ENCODE assay signal across 21 cellular contexts in the genomic region with DNA sequence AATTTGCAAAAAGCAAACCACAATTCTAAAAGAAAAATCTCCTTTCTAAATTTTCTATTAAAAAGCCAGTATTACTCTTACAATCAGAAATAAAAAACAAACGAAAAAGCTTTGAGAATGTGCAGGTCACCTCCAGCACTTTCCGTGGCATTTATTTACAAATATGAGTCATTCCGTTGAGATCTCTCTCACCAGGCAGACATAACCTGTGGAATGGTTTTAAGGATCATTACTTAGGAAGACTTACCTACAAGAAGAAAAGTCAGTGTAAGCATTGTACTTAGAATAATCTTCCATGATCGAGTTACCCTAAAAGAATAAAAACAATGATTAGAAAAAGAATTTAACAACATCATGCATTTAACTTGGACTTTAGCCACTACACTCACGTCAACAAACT. TPM values are rescaled to one million over a fixed set of nuclear protein-coding genes. Genes with fewer than 3 reads are reported as not detected.
"Had no signal": no experiment of that assay in that cellular context is flagged by ENCODE, and none has a peak within 500 bp of the region (broad histone marks: within the 10 kb centered on the region; RNA-seq: fewer than 3 reads in every experiment).

No MANE protein-coding gene starts in this region.

- H3K4me3 ChIP-seq: colonic mucosa, gastrocnemius medialis, heart left ventricle, lung, spleen, thoracic aorta, upper lobe of left lung had no signal

- DNase-seq: activated B cell treated with CpG ODN at 0.5 μM for 24 hours; activated CD4-positive, alpha-beta T cell treated with anti-CD3 and anti-CD28 coated beads for 48 hours; activated CD8-positive, alpha-beta T cell treated with anti-CD3 and anti-CD28 coated beads, Interleukin-2, amount 10 ng/mL, durations not matched to agents 7 days and 5 days; activated naive CD4-positive, alpha-beta T cell treated with anti-CD3 and anti-CD28 coated beads for 36 hours; activated T-cell treated with anti-CD3 and anti-CD28 coated beads, Interleukin-2, amount 50 U/mL, for 24 hours; anterior cingulate cortex; central memory CD4-positive, alpha-beta T cell; colonic mucosa; gastrocnemius medialis; heart left ventricle; left colon; nephron progenitor cell; nucleus accumbens; spleen; stimulated activated CD4-positive, alpha-beta T cell treated with anti-CD3 and anti-CD28 coated beads, Interleukin-4, amount 100 ng/mL, for 4 hours; upper lobe of left lung had no signal

- H3K36me3 Mint-ChIP-seq: brain; stimulated activated memory B cell treated with anti-CD40 and anti-IgM and Interleukin-4, amounts not matched to agents 10 μg/mL and 1 μg/mL and 100 μg/mL, for 72 hours had no signal

- H3K27ac ChIP-seq: colonic mucosa, gastrocnemius medialis, heart left ventricle, spleen, thoracic aorta, upper lobe of left lung had no signal

- H3K4me1 ChIP-seq: colonic mucosa, gastrocnemius medialis, heart left ventricle, spleen, upper lobe of left lung had no signal

- H3K4me3 Mint-ChIP-seq: activated B cell treated with CpG ODN at 0.5 μM for 24 hours; activated CD8-positive, alpha-beta T cell treated with anti-CD3 and anti-CD28 coated beads, Interleukin-2, amount 10 ng/mL, durations not matched to agents 7 days and 5 days; activated naive CD4-positive, alpha-beta T cell treated with anti-CD3 and anti-CD28 coated beads for 36 hours; activated T-cell treated with anti-CD3 and anti-CD28 coated beads, Interleukin-2, amount 50 U/mL, for 24 hours; brain; nephron progenitor cell; stimulated activated memory B cell treated with anti-CD40 and anti-IgM and Interleukin-4, amounts not matched to agents 10 μg/mL and 1 μg/mL and 100 μg/mL, for 72 hours had no signal

- H3K9me3 ChIP-seq: colonic mucosa, thoracic aorta, upper lobe of left lung had no signal

- H3K27ac Mint-ChIP-seq: activated B cell treated with CpG ODN at 0.5 μM for 24 hours; activated CD8-positive, alpha-beta T cell treated with anti-CD3 and anti-CD28 coated beads, Interleukin-2, amount 10 ng/mL, durations not matched to agents 7 days and 5 days; activated naive CD4-positive, alpha-beta T cell treated with anti-CD3 and anti-CD28 coated beads for 36 hours; activated T-cell treated with anti-CD3 and anti-CD28 coated beads, Interleukin-2, amount 50 U/mL, for 24 hours; activated T-helper 2 cell treated with anti-CD3 and anti-CD28 coated beads, Interferon-gamma antibody, Interleukin-2, Interleukin-4, amounts not matched to agents 10 μg/mL and 5 μg/mL and 100 μg/mL, durations not matched to agents 14 hours and 24 hours and 36 hours; brain; nephron progenitor cell; stimulated activated memory B cell treated with anti-CD40 and anti-IgM and Interleukin-4, amounts not matched to agents 10 μg/mL and 1 μg/mL and 100 μg/mL, for 72 hours had no signal

- ATAC-seq: activated CD8-positive, alpha-beta T cell treated with anti-CD3 and anti-CD28 coated beads, Interleukin-2, amount 10 ng/mL, durations not matched to agents 7 days and 5 days; gastrocnemius medialis; heart left ventricle; left colon; stimulated activated memory B cell treated with anti-CD40 and anti-IgM and Interleukin-4, amounts not matched to agents 10 μg/mL and 1 μg/mL and 100 μg/mL, for 72 hours had no signal

- H3K27me3 ChIP-seq: colonic mucosa, gastrocnemius medialis, upper lobe of left lung had no signal

- H3K36me3 ChIP-seq: colonic mucosa, gastrocnemius medialis, heart left ventricle, spleen, thoracic aorta, upper lobe of left lung had no signal

- H3K4me1 Mint-ChIP-seq: activated B cell treated with CpG ODN at 0.5 μM for 24 hours; brain; nephron progenitor cell; stimulated activated memory B cell treated with anti-CD40 and anti-IgM and Interleukin-4, amounts not matched to agents 10 μg/mL and 1 μg/mL and 100 μg/mL, for 72 hours had no signal

RNA-seq across cellular contexts. Expression of a gene that starts 3.3 kb away (rescaled TPM):
- total RNA-seq: activated B cell treated with CpG ODN at 0.5 μM for 24 hours; activated naive CD4-positive, alpha-beta T cell treated with anti-CD3 and anti-CD28 coated beads for 36 hours; activated T-helper 2 cell treated with anti-CD3 and anti-CD28 coated beads, Interferon-gamma antibody, Interleukin-2, Interleukin-4, amounts not matched to agents 10 μg/mL and 5 μg/mL and 100 μg/mL, durations not matched to agents 14 hours and 24 hours and 36 hours; colonic mucosa; gastrocnemius medialis; heart left ventricle; left colon; lung; spleen; thoracic aorta; upper lobe of left lung had no signal
- polyA plus RNA-seq: heart left ventricle, spleen had no signal

RNA-seq across cellular contexts. Expression of a gene that starts 9.7 kb away (rescaled TPM):
- total RNA-seq: activated B cell treated with CpG ODN at 0.5 μM for 24 hours, gastrocnemius medialis, left colon, spleen, thoracic aorta had no signal
